In genomic region chr1:29297476-29297875, GRCh38 we compare ENCODE assay signal across 1 cellular context.
TF ChIP-seq lines count a peak whose summit lies in the region.

No MANE protein-coding gene starts in this region.

TF ChIP-seq in GM23338, 12 proteins besides CTCF, POLR2A, EP300 and RAD21 (continued from another document):
- TF ChIP-seq ZNF462 (CRISPR knock-in tag; IDR thresholded peaks at IDR 0.05) (no peak), JUNB (IDR thresholded peaks at IDR 0.05; ENCODE audit: unreplicated experiment) (no peak), POLR2AphosphoS5 (IDR thresholded peaks at IDR 0.05; ENCODE audit: low read depth) (no peak)
